In the genomic region with DNA sequence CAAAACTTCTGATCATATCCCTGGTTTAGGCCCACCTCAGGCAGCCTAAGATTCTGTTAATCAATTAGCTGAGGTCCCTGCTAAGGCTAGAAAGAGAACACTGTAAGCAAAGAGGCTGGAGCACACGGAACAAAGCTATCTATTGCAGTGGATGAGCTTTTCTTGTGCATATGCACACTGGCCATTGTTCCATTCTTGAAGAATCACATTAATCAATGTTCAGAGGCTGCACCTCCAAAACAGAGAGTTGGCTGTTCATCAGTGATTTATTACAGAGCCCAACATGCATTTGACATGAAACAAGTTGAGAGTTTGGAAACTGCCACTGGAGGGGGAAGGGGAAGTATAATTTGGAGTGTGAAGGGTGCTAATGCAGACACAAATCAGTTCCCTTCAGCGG, we compare ENCODE assay signal across 15 cellular contexts.
"Had no signal": no experiment of that assay in that cellular context is flagged by ENCODE, and none has a peak within 500 bp of the region (broad histone marks: within the 10 kb centered on the region; RNA-seq: fewer than 3 reads in every experiment).

No MANE protein-coding gene starts in this region.

- DNase-seq: activated CD4-positive, alpha-beta memory T cell treated with anti-CD3 and anti-CD28 coated beads for 36 hours; activated CD4-positive, alpha-beta T cell treated with anti-CD3 and anti-CD28 coated beads for 1 hour; activated effector memory CD4-positive, alpha-beta T cell treated with anti-CD3 and anti-CD28 coated beads, Interleukin-2, amount 50 U/mL, for 16 hours; activated T-cell treated with anti-CD3 and anti-CD28 coated beads, Interleukin-2, amount 50 U/mL, for 4 hours; amniotic stem cell; dermis blood vessel endothelial cell; head of caudate nucleus; left ventricle myocardium inferior; posterior cingulate gyrus; right cardiac atrium; small intestine; trophoblast cell had no signal

- FAIRE-seq: keratinocyte, small intestine had no signal

- H3K36me3 Mint-ChIP-seq: activated CD4-positive, alpha-beta memory T cell treated with anti-CD3 and anti-CD28 coated beads for 36 hours had no signal

- H3K4me3 Mint-ChIP-seq: activated CD4-positive, alpha-beta memory T cell treated with anti-CD3 and anti-CD28 coated beads for 36 hours; activated T-cell treated with anti-CD3 and anti-CD28 coated beads, Interleukin-2, amount 50 U/mL, for 4 hours; T-helper 2 cell treated with Interferon-gamma antibody and Interleukin-4, amounts not matched to agents 5 μg/mL and 100 μg/mL, for 36 hours had no signal

- ATAC-seq: activated naive CD4-positive, alpha-beta T cell treated with anti-CD3 and anti-CD28 coated beads, Interleukin-2, amount 50 U/mL, for 72 hours; activated T-cell treated with anti-CD3 and anti-CD28 coated beads, Interleukin-2, amount 50 U/mL, for 4 hours; right cardiac atrium had no signal

- H3K27ac Mint-ChIP-seq: activated CD4-positive, alpha-beta memory T cell treated with anti-CD3 and anti-CD28 coated beads for 36 hours; activated naive CD4-positive, alpha-beta T cell treated with anti-CD3 and anti-CD28 coated beads, Interleukin-2, amount 50 U/mL, for 72 hours; T-helper 2 cell treated with Interferon-gamma antibody and Interleukin-4, amounts not matched to agents 5 μg/mL and 100 μg/mL, for 36 hours had no signal

- H3K27me3 Mint-ChIP-seq: activated CD4-positive, alpha-beta memory T cell treated with anti-CD3 and anti-CD28 coated beads for 36 hours had no signal
